11 cellular contexts compared by ENCODE assay signal in genomic region chr16:57278494-57278893, GRCh38.
"Had no signal": no experiment of that assay in that cellular context is flagged by ENCODE, and none has a peak within 500 bp of the region (broad histone marks: within the 10 kb centered on the region; RNA-seq: fewer than 3 reads in every experiment).

No MANE protein-coding gene starts in this region.

- DNase-seq: activated CD4-positive, alpha-beta T cell treated with anti-CD3 and anti-CD28 coated beads, Interleukin-2, amount 50 U/mL, for 4 hours; activated effector memory CD4-positive, alpha-beta T cell treated with anti-CD3 and anti-CD28 coated beads, Interleukin-2, amount 50 U/mL, for 16 hours; activated T-cell treated with anti-CD3 and anti-CD28 coated beads, Interleukin-2, amount 50 U/mL, for 1 hour; foreskin melanocyte; kidney glomerular epithelial cell; lower lobe of right lung; natural killer cell; stimulated activated CD4-positive, alpha-beta T cell treated with anti-CD3 and anti-CD28 coated beads, Interleukin-4, amount 100 ng/mL, for 4 hours; trophoblast cell had no signal

- ATAC-seq: activated CD4-positive, CD25-positive, alpha-beta regulatory T cell treated with anti-CD3 and anti-CD28 coated beads, Interleukin-2, amount 50 U/mL, for 24 hours; lower lobe of right lung; mucosa of descending colon; natural killer cell had no signal
